13 cellular contexts compared by ENCODE assay signal in genomic region chr16:17368951-17369350, GRCh38.
DNase-seq lines count a peak whose midpoint lies in the region; ATAC-seq and TF ChIP-seq lines count a peak whose summit lies in the region.
"Had no signal": no experiment of that assay in that cellular context is flagged by ENCODE, and none has a peak within 500 bp of the region (broad histone marks: within the 10 kb centered on the region; RNA-seq: fewer than 3 reads in every experiment).

No MANE protein-coding gene starts in this region.

- no peaks in the 10 kb centered on the region for H3K36me3 ChIP-seq in esophagus squamous epithelium
- H3K36me3 ChIP-seq in stomach, result no peaks in the 10 kb centered on the region
- H3K36me3 ChIP-seq: adrenal gland had no signal

- peak overlapping the region; percentile 81 for H3K4me3 Mint-ChIP-seq in activated CD4-positive, alpha-beta T cell treated with anti-CD3 and anti-CD28 coated beads, Interleukin-2, amount 10 ng/mL, durations not matched to agents 7 days and 5 days
- peak overlapping the region; percentile 80 for H3K4me3 Mint-ChIP-seq in activated B cell treated with CpG ODN at 0.5 μM for 24 hours

- peak; percentile 59 for DNase-seq in activated CD4-positive, alpha-beta T cell treated with anti-CD3 and anti-CD28 coated beads, Interleukin-2, amount 10 ng/mL, durations not matched to agents 7 days and 5 days
- DNase-seq in activated CD4-positive, alpha-beta T cell treated with anti-CD3 and anti-CD28 coated beads, Interleukin-2, amount 50 U/mL, for 1 hour, result no peak
- DNase-seq in activated B cell treated with CpG ODN at 0.5 μM for 24 hours (no peak), esophagus squamous epithelium (lab: John Stamatoyannopoulos, UW) (no peak), stomach (no peak), iPS-NIHi11 (ENCODE audit: low spot score) (no peak), OCI-M2 (lab: John Stamatoyannopoulos, UW; ENCODE audit: unreplicated experiment) (no peak), H4 (ENCODE audit: low spot score) (no peak)
- DNase-seq: DMS79, MG63, NCI-H510A had no signal

- TF ChIP-seq POLR2A in esophagus squamous epithelium (IDR thresholded peaks at IDR 0.05) (no peak), stomach (IDR thresholded peaks at IDR 0.05) (no peak)

- no peak for TF ChIP-seq CTCF in activated B cell treated with CpG ODN at 0.5 μM for 24 hours (IDR thresholded peaks at IDR 0.05)
- TF ChIP-seq CTCF in esophagus squamous epithelium (IDR thresholded peaks at IDR 0.05), result no peak
- no peak for TF ChIP-seq CTCF in stomach (IDR thresholded peaks at IDR 0.05)

- H3K4me1 ChIP-seq in esophagus squamous epithelium (peaks cover 23 to 72% (median 47%) of the 10 kb centered on the region in 3 donors), stomach (peaks cover 21 to 78% (median 55%) of the 10 kb centered on the region in 4 donors)

- peaks cover 93% of the 10 kb centered on the region for H3K4me1 Mint-ChIP-seq in activated CD4-positive, alpha-beta T cell treated with anti-CD3 and anti-CD28 coated beads, Interleukin-2, amount 10 ng/mL, durations not matched to agents 7 days and 5 days
- peaks cover 89% of the 10 kb centered on the region for H3K4me1 Mint-ChIP-seq in activated B cell treated with CpG ODN at 0.5 μM for 24 hours

- no peak for ATAC-seq in activated B cell treated with CpG ODN at 0.5 μM for 24 hours (ENCODE audit: low read depth)

- H3K27me3 Mint-ChIP-seq in activated CD4-positive, alpha-beta T cell treated with anti-CD3 and anti-CD28 coated beads, Interleukin-2, amount 10 ng/mL, durations not matched to agents 7 days and 5 days, result no peaks in the 10 kb centered on the region
- no peaks in the 10 kb centered on the region for H3K27me3 Mint-ChIP-seq in activated B cell treated with CpG ODN at 0.5 μM for 24 hours

- H3K36me3 Mint-ChIP-seq in activated CD4-positive, alpha-beta T cell treated with anti-CD3 and anti-CD28 coated beads, Interleukin-2, amount 10 ng/mL, durations not matched to agents 7 days and 5 days (ENCODE audit: low read depth), result peaks cover 60% of the 10 kb centered on the region
- H3K36me3 Mint-ChIP-seq in activated B cell treated with CpG ODN at 0.5 μM for 24 hours (ENCODE audit: low read depth), result no peaks in the 10 kb centered on the region

- POLR2A ChIA-PET in activated CD4-positive, alpha-beta T cell treated with anti-CD3 and anti-CD28 coated beads, Interleukin-2, amount 10 ng/mL, durations not matched to agents 7 days and 5 days (lab: Charles Lee), result no interaction called here
- POLR2A ChIA-PET in activated B cell treated with CpG ODN at 0.5 μM for 24 hours (lab: Charles Lee), result interaction anchor here (0.7 to 3.9 kb wide), 12 partner anchors 8 to 106 kb away, joined by 3 to 46 read pairs (median 4); no protein-coding TSS in a partner anchor

- H3K27ac Mint-ChIP-seq in activated CD4-positive, alpha-beta T cell treated with anti-CD3 and anti-CD28 coated beads, Interleukin-2, amount 10 ng/mL, durations not matched to agents 7 days and 5 days, result peak overlapping the region; percentile 99
- peak overlapping the region; percentile 95 for H3K27ac Mint-ChIP-seq in activated B cell treated with CpG ODN at 0.5 μM for 24 hours

- peaks cover 7% of the 10 kb centered on the region for H3K9me3 Mint-ChIP-seq in activated CD4-positive, alpha-beta T cell treated with anti-CD3 and anti-CD28 coated beads, Interleukin-2, amount 10 ng/mL, durations not matched to agents 7 days and 5 days
- H3K9me3 Mint-ChIP-seq in activated B cell treated with CpG ODN at 0.5 μM for 24 hours, result peaks cover 1% of the 10 kb centered on the region

- CTCF ChIA-PET in activated CD4-positive, alpha-beta T cell treated with anti-CD3 and anti-CD28 coated beads, Interleukin-2, amount 10 ng/mL, durations not matched to agents 7 days and 5 days (lab: Charles Lee), result interaction anchor here (1.0 to 2.3 kb wide), 6 partner anchors 9 to 98 kb away, joined by 3 to 8 read pairs (median 3); no protein-coding TSS in a partner anchor
- CTCF ChIA-PET in activated B cell treated with CpG ODN at 0.5 μM for 24 hours (lab: Charles Lee), result interaction anchor here (1.2 to 2.0 kb wide), 3 partner anchors 9 to 90 kb away, joined by 4 to 10 read pairs (median 5); no protein-coding TSS in a partner anchor

- no peak for TF ChIP-seq EP300 in stomach (IDR thresholded peaks at IDR 0.05)

- 72 to 76% methylated on average over 5 of the region's 5 CpGs for WGBS in esophagus squamous epithelium, 2 donors
- 73 to 85% (median 79%) methylated on average over 5 of the region's 5 CpGs for WGBS in stomach, 5 donors

- no peaks in the 10 kb centered on the region for H3K27me3 ChIP-seq in esophagus squamous epithelium
- H3K27me3 ChIP-seq in stomach, result no peaks in the 10 kb centered on the region
- H3K27me3 ChIP-seq: adrenal gland, MG63 had no signal

- H3K9me3 ChIP-seq in esophagus squamous epithelium, result no peaks in the 10 kb centered on the region
- no peaks in the 10 kb centered on the region for H3K9me3 ChIP-seq in stomach
- H3K9me3 ChIP-seq: adrenal gland, MG63 had no signal

- intact Hi-C loops in activated B cell treated with CpG ODN at 0.5 μM for 24 hours (cut with micrococcal nuclease) (loop anchor here (1.0 to 2.0 kb wide), 4 partner anchors 9 to 68 kb away; no protein-coding TSS in a partner anchor), esophagus squamous epithelium (cut with DNase I) (no loop called here), stomach (cut with DNase I; ENCODE audit: low total_unique reads) (no loop called here)

- H3K27ac ChIP-seq in esophagus squamous epithelium (peak overlapping the region; percentile 36 to 78 (median 62)), stomach (peak overlapping the region in 4 of 5 donors; percentile 25 to 81 (median 64))
- H3K27ac ChIP-seq: parathyroid adenoma had no signal

- peak overlapping the region in 1 of 4 donors; percentile 29 for H3K4me3 ChIP-seq in esophagus squamous epithelium
- no peak overlapping the region for H3K4me3 ChIP-seq in stomach
- H3K4me3 ChIP-seq: adrenal gland, MG63 had no signal
